Comparison of ENCODE assay signal across 12 cellular contexts in the genomic region with DNA sequence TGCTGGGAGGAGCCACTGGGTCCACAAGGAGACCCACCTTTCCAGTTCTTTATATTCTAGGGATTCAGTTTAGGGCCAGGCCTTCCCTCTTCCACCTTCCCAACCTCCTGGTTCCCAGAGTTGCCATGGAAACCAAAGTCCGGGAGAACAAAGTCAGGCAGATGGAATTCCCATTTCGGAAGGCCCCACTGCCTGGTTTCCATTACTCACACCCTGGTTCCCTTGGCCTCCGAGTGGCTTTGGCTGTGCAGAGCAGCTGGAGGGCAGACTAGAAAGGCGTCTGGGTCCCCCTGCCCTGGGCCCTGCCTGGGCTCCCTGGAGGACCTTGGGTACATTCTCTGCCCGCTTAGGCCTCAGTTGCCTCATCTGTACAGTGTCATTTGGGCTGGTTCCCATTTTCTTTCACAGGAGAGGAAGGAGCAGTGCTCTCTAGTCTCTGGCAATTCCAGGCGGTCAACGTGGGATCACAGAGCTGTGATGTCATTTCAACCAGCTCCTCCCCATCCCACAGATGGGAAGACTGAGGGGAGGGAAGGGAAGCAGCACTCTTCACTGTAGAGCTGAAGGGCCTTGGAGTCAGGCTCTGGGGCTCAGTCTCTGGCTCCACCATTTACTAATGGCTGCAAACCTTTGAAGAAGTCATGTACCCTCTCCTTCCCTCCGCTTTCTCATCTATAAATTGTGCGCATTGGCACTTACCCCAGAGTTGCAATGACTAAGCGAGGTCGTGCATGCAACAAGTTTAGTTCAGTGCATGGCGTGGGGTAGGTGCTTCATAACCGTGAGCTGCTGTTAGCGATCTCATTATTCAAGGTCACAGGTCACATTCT.
DNase-seq lines count a peak whose midpoint lies in the region; ATAC-seq, FAIRE-seq and TF ChIP-seq lines count a peak whose summit lies in the region.
"Had no signal": no experiment of that assay in that cellular context is flagged by ENCODE, and none has a peak within 500 bp of the region (broad histone marks: within the 10 kb centered on the region; RNA-seq: fewer than 3 reads in every experiment).

No MANE protein-coding gene starts in this region.

- no peak overlapping the region for H3K4me3 ChIP-seq in IMR-90 (ENCODE audit: insufficient read depth, low read depth, low read length)
- H3K4me3 ChIP-seq in liver (ENCODE audit: low read depth in 1 of 3, low read length in 3 of 3) = no peak overlapping the region
- H3K4me3 ChIP-seq: BLaER1 treated with 17β-estradiol and CSF1 and Interleukin-3, amounts not matched to agents 10 nM and 100 nM had no signal

- ATAC-seq in IMR-90 (ENCODE audit: low read depth) = peak; percentile 42

- peak; percentile 93 for DNase-seq in IMR-90
- peak; percentile 80 to 89 for DNase-seq in dermis microvascular lymphatic vessel endothelial cell (ENCODE audit: low read depth in 2 of 2)
- DNase-seq in activated CD4-positive, alpha-beta T cell treated with anti-CD3 and anti-CD28 coated beads for 4 hours = no peak
- no peak for DNase-seq in midbrain (lab: John Stamatoyannopoulos, UW)
- DNase-seq in glutamatergic neuron = no peak
- DNase-seq in pons (ENCODE audit: low spot score) = no peak
- DNase-seq: activated CD4-positive, alpha-beta T cell treated with anti-CD3 and anti-CD28 coated beads for 1 hour; NCI-H774; stimulated activated CD4-positive, alpha-beta T cell treated with anti-CD3 and anti-CD28 coated beads, Interleukin-15, amount 100 ng/mL, for 24 hours had no signal

- TF ChIP-seq POLR2A in IMR-90 (IDR thresholded peaks at IDR 0.05; ENCODE audit: low read depth, low read length) = no peak; the same call in none of the 2 replicates

- H3K23ac ChIP-seq in IMR-90 (ENCODE audit: low read depth, low read length) = peak overlapping the region; percentile 84; the same call in 1 of the 2 replicates

- peak overlapping the region; percentile 83 for H2AK9ac ChIP-seq in IMR-90 (replicated peaks; ENCODE audit: low read depth, low read length, poor library complexity)

- peaks cover 7% of the 10 kb centered on the region for H3K9me3 Mint-ChIP-seq in glutamatergic neuron (ENCODE audit: unreplicated experiment)

- H3K4me3 Mint-ChIP-seq in glutamatergic neuron (ENCODE audit: unreplicated experiment) = no peak overlapping the region

- H4K8ac ChIP-seq in IMR-90 (ENCODE audit: low read depth in 2 of 2, low read length in 2 of 2) = peak overlapping the region in 1 of 2 experiments; percentile 87; a peak in 2 of 4 replicates

- CTCF ChIA-PET in IMR-90 (lab: Yijun Ruan, JAX) = interaction anchor here (1.2 kb wide), 1 partner anchor 8 kb away, joined by 4 read pairs; no protein-coding TSS in a partner anchor

- POLR2A ChIA-PET in IMR-90 (lab: Charles Lee; ENCODE audit: unreplicated experiment) = no interaction called here

- H2BK120ac ChIP-seq in IMR-90 (ENCODE audit: low read depth, low read length) = peak overlapping the region; percentile 96

- H2AK5ac ChIP-seq in IMR-90 (ENCODE audit: low read depth, low read length) = peak overlapping the region; percentile 96

- peak overlapping the region; percentile 60 for H2BK5ac ChIP-seq in IMR-90 (ENCODE audit: low read depth, low read length, poor library complexity, severe bottlenecking)

- H3K27me3 ChIP-seq in IMR-90 (ENCODE audit: control insufficient read depth, insufficient read depth, low read length) (no peaks in the 10 kb centered on the region), liver (ENCODE audit: control insufficient read depth in 4 of 4, insufficient read depth in 4 of 4, low read length in 3 of 4) (no peaks in the 10 kb centered on the region)
- H3K27me3 ChIP-seq: BLaER1 treated with 17β-estradiol and CSF1 and Interleukin-3, amounts not matched to agents 10 nM and 100 nM had no signal

- peak overlapping the region; percentile 90 for H3K4ac ChIP-seq in IMR-90 (ENCODE audit: low read depth, low read length)

- peak; percentile 53 for FAIRE-seq in A204.1 (lab: Jason Lieb, UNC)

- no peak overlapping the region for H3K9ac ChIP-seq in IMR-90 (ENCODE audit: low read depth, low read length)
- no peak overlapping the region for H3K9ac ChIP-seq in liver (ENCODE audit: low read depth in 1 of 2, low read length in 2 of 2)
- H3K9ac ChIP-seq: BLaER1 treated with 17β-estradiol and CSF1 and Interleukin-3, amounts not matched to agents 10 nM and 100 nM had no signal

- WGBS in IMR-90 (ENCODE audit: extremely low coverage in 2 of 2, insufficient read length in 1 of 2), 2 experiments = no CpG with 5 or more reads among the region's 14 CpGs
- WGBS in liver = 70% methylated on average over 14 of the region's 14 CpGs

- peak overlapping the region; percentile 83; the same call in 1 of the 3 replicates for H2BK15ac ChIP-seq in IMR-90 (ENCODE audit: low read depth, low read length)

- H3K36me3 ChIP-seq in IMR-90 (ENCODE audit: control insufficient read depth, insufficient read depth, low read length) (peaks cover 26% of the 10 kb centered on the region), liver (ENCODE audit: control insufficient read depth in 4 of 4, insufficient read depth in 3 of 4, low read depth in 1 of 4, low read length in 3 of 4) (peaks cover 7 to 25% (median 16%) of the 10 kb centered on the region in 4 donors)

- in situ Hi-C loops in IMR-90 (cut with MboI; ENCODE audit: low sequenced_read_pairs) = no loop called here

- H4K20me1 ChIP-seq in IMR-90 (ENCODE audit: insufficient read depth, low read length) = peaks cover 42% of the 10 kb centered on the region

- H3K4me2 ChIP-seq in IMR-90 (ENCODE audit: low read depth, low read length) = no peak overlapping the region

- peak overlapping the region; percentile 82 for H2BK20ac ChIP-seq in IMR-90 (ENCODE audit: low read depth, low read length)

- intact Hi-C loops in IMR-90 (cut with micrococcal nuclease) = no loop called here

- peaks cover 25% of the 10 kb centered on the region for H3K4me1 Mint-ChIP-seq in glutamatergic neuron (ENCODE audit: low read depth, unreplicated experiment)

- H3K79me1 ChIP-seq in IMR-90 (ENCODE audit: low read depth in 1 of 2, low read length in 2 of 2) = peaks cover 0 to 69% of the 10 kb centered on the region in 2 experiments; a peak in 2 of 4 replicates

- peak overlapping the region; percentile 25 for H3K27ac ChIP-seq in IMR-90 (ENCODE audit: insufficient read depth, low read length)
- peak overlapping the region; percentile 27 to 49 for H3K27ac ChIP-seq in liver (ENCODE audit: low read depth in 1 of 2, low read length in 2 of 2)

- H4K91ac ChIP-seq in IMR-90 (ENCODE audit: insufficient read depth, low read depth, low read length) = peak overlapping the region; percentile 90

- H3K36me3 Mint-ChIP-seq in glutamatergic neuron (ENCODE audit: unreplicated experiment) = no peaks in the 10 kb centered on the region

- H3K27ac Mint-ChIP-seq in glutamatergic neuron (ENCODE audit: unreplicated experiment) = no peak overlapping the region

- H3K9me1 ChIP-seq in IMR-90 (ENCODE audit: insufficient read depth, low read length) = peaks cover 53% of the 10 kb centered on the region

- peak overlapping the region; percentile 5; the same call in 1 of the 2 replicates for H4K5ac ChIP-seq in IMR-90 (ENCODE audit: low read depth, low read length)

- H3K18ac ChIP-seq in IMR-90 (ENCODE audit: low read depth, low read length) = peak overlapping the region; percentile 11; the same call in 1 of the 2 replicates

- H3K27me3 Mint-ChIP-seq in glutamatergic neuron (ENCODE audit: unreplicated experiment) = peaks cover 8% of the 10 kb centered on the region

- peak overlapping the region; percentile 70 for H2AFZ ChIP-seq in IMR-90 (replicated peaks; ENCODE audit: low read length, poor library complexity)

- TF ChIP-seq RAD21 in IMR-90 (IDR thresholded peaks at IDR 0.05; ENCODE audit: low read length) = peak; percentile 29
- TF ChIP-seq RAD21 in liver (IDR thresholded peaks at IDR 0.05) = no peak

- H3K4me1 ChIP-seq in IMR-90 (ENCODE audit: control insufficient read depth, insufficient read depth, low read length) (peaks cover 55% of the 10 kb centered on the region), liver (ENCODE audit: control insufficient read depth in 4 of 4, insufficient read depth in 4 of 4, low read length in 3 of 4) (peaks cover 14 to 84% (median 70%) of the 10 kb centered on the region in 4 donors)

- peak overlapping the region; percentile 83 for H3K14ac ChIP-seq in IMR-90 (replicated peaks; ENCODE audit: low read depth, low read length)

- TF ChIP-seq CTCF in IMR-90 (conservative IDR thresholded peaks at IDR 0.05; ENCODE audit: low read depth, low read length) (no peak), liver (IDR thresholded peaks at IDR 0.05; ENCODE audit: low read depth, low read length, missing input control) (no peak), glutamatergic neuron (IDR thresholded peaks at IDR 0.05; ENCODE audit: partially characterized antibody, unreplicated experiment) (no peak)

- dilution Hi-C loops in IMR-90 (cut with HindIII; ENCODE audit: low sequenced_read_pairs, unreplicated experiment) = no loop called here

- H3K9me3 ChIP-seq in IMR-90 (ENCODE audit: control insufficient read depth, insufficient read depth, low read length) (no peaks in the 10 kb centered on the region), liver (ENCODE audit: control insufficient read depth in 4 of 4, low read length in 3 of 4) (no peaks in the 10 kb centered on the region)
- H3K9me3 ChIP-seq: BLaER1 treated with 17β-estradiol and CSF1 and Interleukin-3, amounts not matched to agents 10 nM and 100 nM had no signal

- BruUV-seq in IMR-90 (replicated peaks; lab: Mats Ljungman, UMichigan) = no TSS peak

- peak overlapping the region; percentile 41; the same call in 1 of the 2 replicates for H3K56ac ChIP-seq in IMR-90 (ENCODE audit: extremely low read depth, insufficient read depth, low read length)

TF ChIP-seq in IMR-90, 13 proteins besides CTCF, POLR2A, EP300 and RAD21 (continues in another document):
- peak; percentile 25; the same call in 1 of the 2 replicates for TF ChIP-seq BHLHE40 (IDR thresholded peaks at IDR 0.05; ENCODE audit: low read depth, low read length)
- TF ChIP-seq RCOR1 (IDR thresholded peaks at IDR 0.05; ENCODE audit: insufficient replicate concordance, low read length) = no peak

Comparison
In these comparisons a context has a peak if more than half of its experiments do, and no peak if none do; other contexts are left out.
1. DNase-seq: peak in IMR-90 (single experiment) and dermis microvascular lymphatic vessel endothelial cell (2 of 2); none in activated CD4-positive, alpha-beta T cell treated with anti-CD3 and anti-CD28 coated beads for 4 hours (0 of 2), midbrain (single experiment), glutamatergic neuron (single experiment) and pons (single experiment).